ENCODE assay signal across 13 cellular contexts in the genomic region with DNA sequence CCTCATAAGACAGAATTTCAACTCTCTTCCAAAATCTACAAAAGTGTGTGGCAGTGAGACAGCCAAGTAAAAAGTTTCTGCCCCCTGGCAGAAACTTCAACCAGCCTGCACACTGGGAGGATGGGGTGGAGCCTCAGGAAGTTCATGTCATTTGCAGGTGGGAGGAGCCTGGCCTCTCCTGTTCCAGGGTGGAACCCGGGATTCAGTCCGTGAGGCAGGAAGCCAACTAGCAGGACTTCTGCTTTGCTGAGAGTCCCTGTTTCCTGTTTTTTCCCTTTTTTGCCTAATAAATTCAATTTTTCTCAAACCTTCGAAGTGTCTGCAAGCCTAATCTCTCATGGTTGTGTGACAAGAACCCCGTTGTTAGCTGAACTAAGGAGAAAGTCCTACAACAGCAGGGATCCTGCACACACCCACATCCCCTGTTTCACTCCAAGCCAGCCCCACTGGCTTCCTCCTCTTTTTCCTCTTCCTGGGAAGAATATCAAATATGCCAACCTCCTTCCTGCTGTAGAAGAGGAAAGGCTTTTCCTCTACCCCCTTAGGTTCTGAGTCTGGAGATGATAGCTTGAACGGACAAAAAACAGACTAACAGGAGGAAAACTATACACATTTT.
DNase-seq lines count a peak whose midpoint lies in the region; ATAC-seq, FAIRE-seq and TF ChIP-seq lines count a peak whose summit lies in the region.
"Had no signal": no experiment of that assay in that cellular context is flagged by ENCODE, and none has a peak within 500 bp of the region (broad histone marks: within the 10 kb centered on the region; RNA-seq: fewer than 3 reads in every experiment).

No MANE protein-coding gene starts in this region.

- H3K4me3 ChIP-seq in astrocyte (ENCODE audit: insufficient read depth, low read depth, low read length) (no peak overlapping the region), smooth muscle cell (no peak overlapping the region)
- H3K4me3 ChIP-seq: GM12878 had no signal

- ATAC-seq in left cardiac atrium = peak; percentile 74 to 91
- no peak for ATAC-seq in GM21786 (IDR thresholded peaks at IDR 0.05; ENCODE audit: unreplicated experiment)
- ATAC-seq: GM12878 had no signal

- H3K9me3 ChIP-seq in astrocyte (ENCODE audit: insufficient read depth, low read depth, low read length) (no peaks in the 10 kb centered on the region), smooth muscle cell (replicated peaks; ENCODE audit: low read depth) (no peaks in the 10 kb centered on the region)

- H3K4me1 Mint-ChIP-seq in astrocyte (ENCODE audit: low read depth, unreplicated experiment) = peaks cover 3% of the 10 kb centered on the region
- peaks cover 54% of the 10 kb centered on the region for H3K4me1 Mint-ChIP-seq in osteocyte (ENCODE audit: unreplicated experiment)
- H3K4me1 Mint-ChIP-seq in mesothelial cell of epicardium = peaks cover 25% of the 10 kb centered on the region

- H3K36me3 ChIP-seq in astrocyte (ENCODE audit: insufficient read depth, low read length) (no peaks in the 10 kb centered on the region), smooth muscle cell (ENCODE audit: low read depth) (no peaks in the 10 kb centered on the region)

- no peaks in the 10 kb centered on the region for H3K4me1 ChIP-seq in astrocyte (ENCODE audit: insufficient read depth, low read length)
- H3K4me1 ChIP-seq in smooth muscle cell (ENCODE audit: low read depth) = no peaks in the 10 kb centered on the region

- H3K79me2 ChIP-seq in astrocyte (ENCODE audit: insufficient read depth, low read length) = no peaks in the 10 kb centered on the region
- no peaks in the 10 kb centered on the region for H3K79me2 ChIP-seq in smooth muscle cell (ENCODE audit: low read depth)

- H3K9ac ChIP-seq in astrocyte (ENCODE audit: low read length) (no peak overlapping the region), smooth muscle cell (ENCODE audit: low read depth) (no peak overlapping the region)

- H3K27me3 ChIP-seq in astrocyte (ENCODE audit: insufficient read depth, low read length) (no peaks in the 10 kb centered on the region), smooth muscle cell (ENCODE audit: low read depth) (no peaks in the 10 kb centered on the region)

- DNase-seq in ELR (ENCODE audit: low read depth) (peak; percentile 46), astrocyte (ENCODE audit: low read depth) (no peak), left cardiac atrium (peak; percentile 82), osteocyte (ENCODE audit: extremely low spot score, unreplicated experiment) (peak; percentile 77), mesothelial cell of epicardium (ENCODE audit: low spot score in 2 of 2, unreplicated experiment in 2 of 2) (no peak), smooth muscle cell (lab: John Stamatoyannopoulos, UW; ENCODE audit: unreplicated experiment) (no peak), GM10248 (ENCODE audit: extremely low spot score) (no peak)
- DNase-seq: activated gamma-delta T cell treated with Interleukin-2 at 50 U/mL for 16 hours; foreskin melanocyte; NCI-H524 treated with DMSO at 0.1 percent for 48 hours; stimulated activated naive CD4-positive, alpha-beta T cell treated with Interleukin-2 at 50 U/mL for 16 hours had no signal

- 75% methylated on average over 5 of the region's 5 CpGs for WGBS in smooth muscle cell (ENCODE audit: low lambda C conversion rate)

- peak overlapping the region; percentile 51 for H2AFZ ChIP-seq in astrocyte (ENCODE audit: low read depth, low read length)
- H2AFZ ChIP-seq in smooth muscle cell (ENCODE audit: low read depth) = no peak overlapping the region

- H3K36me3 Mint-ChIP-seq in astrocyte (ENCODE audit: low read depth, unreplicated experiment) (no peaks in the 10 kb centered on the region), osteocyte (ENCODE audit: unreplicated experiment) (no peaks in the 10 kb centered on the region), mesothelial cell of epicardium (no peaks in the 10 kb centered on the region)

- FAIRE-seq in astrocyte (lab: Jason Lieb, UNC) = no peak
- FAIRE-seq: GM12878 had no signal

- H3K27ac ChIP-seq in astrocyte (ENCODE audit: low read depth, low read length) (no peak overlapping the region), smooth muscle cell (ENCODE audit: low read depth) (no peak overlapping the region)

- H3K27ac Mint-ChIP-seq in astrocyte (ENCODE audit: unreplicated experiment) (no peak overlapping the region), osteocyte (ENCODE audit: unreplicated experiment) (peak overlapping the region; percentile 83), mesothelial cell of epicardium (no peak overlapping the region)

- CTCF ChIA-PET in GM10248 (lab: Yijun Ruan, JAX) = interaction anchor here (1.4 kb wide), 1 partner anchor 14 kb away, joined by 4 read pairs; no protein-coding TSS in a partner anchor

- intact Hi-C loops in left cardiac atrium (cut with DNase I) = no loop called here

- no peak overlapping the region for H3K4me2 ChIP-seq in astrocyte (ENCODE audit: low read length)
- H3K4me2 ChIP-seq in smooth muscle cell = no peak overlapping the region

- H3K27me3 Mint-ChIP-seq in astrocyte (ENCODE audit: low read depth, unreplicated experiment) (no peaks in the 10 kb centered on the region), osteocyte (ENCODE audit: unreplicated experiment) (no peaks in the 10 kb centered on the region), mesothelial cell of epicardium (ENCODE audit: low read depth) (no peaks in the 10 kb centered on the region)

- no peaks in the 10 kb centered on the region for H3F3A ChIP-seq in smooth muscle cell (ENCODE audit: low read depth)

- peaks cover 4% of the 10 kb centered on the region for H3K9me3 Mint-ChIP-seq in astrocyte (ENCODE audit: unreplicated experiment)
- H3K9me3 Mint-ChIP-seq in osteocyte (ENCODE audit: unreplicated experiment) = no peaks in the 10 kb centered on the region
- H3K9me3 Mint-ChIP-seq in mesothelial cell of epicardium = peaks cover 11% of the 10 kb centered on the region

- no peak for TF ChIP-seq CTCF in astrocyte (IDR thresholded peaks at IDR 0.05; ENCODE audit: insufficient read depth, low read depth, low read length)
- TF ChIP-seq CTCF in osteocyte (IDR thresholded peaks at IDR 0.05) = no peak
- no peak for TF ChIP-seq CTCF in mesothelial cell of epicardium (IDR thresholded peaks at IDR 0.05; ENCODE audit: unreplicated experiment)
- TF ChIP-seq CTCF in smooth muscle cell (IDR thresholded peaks at IDR 0.05; ENCODE audit: borderline replicate concordance, insufficient read depth, poor library complexity, severe bottlenecking) = no peak
- TF ChIP-seq CTCF in GM10248 (IDR thresholded peaks at IDR 0.05; ENCODE audit: control extremely low read depth, extremely low read depth, low read depth, missing control alignments) = no peak

- POLR2A ChIA-PET in GM10248 (lab: Yijun Ruan, JAX) = no interaction called here

- H3K4me3 Mint-ChIP-seq in astrocyte (ENCODE audit: unreplicated experiment) = no peak overlapping the region
- H3K4me3 Mint-ChIP-seq in osteocyte (ENCODE audit: unreplicated experiment) = peak overlapping the region; percentile 10
- H3K4me3 Mint-ChIP-seq in mesothelial cell of epicardium = no peak overlapping the region

- H4K20me1 ChIP-seq in astrocyte (ENCODE audit: insufficient read depth, low read length) (no peaks in the 10 kb centered on the region), smooth muscle cell (ENCODE audit: low read depth) (no peaks in the 10 kb centered on the region)

Comparison
In these comparisons a context has a peak if more than half of its experiments do, and no peak if none do; other contexts are left out.
1. DNase-seq: peak in ELR (single experiment), left cardiac atrium (single experiment) and osteocyte (single experiment); none in astrocyte (single experiment), mesothelial cell of epicardium (0 of 2), smooth muscle cell (single experiment) and GM10248 (single experiment).